27 cellular contexts compared by ENCODE assay signal in genomic region chr3:31278532-31278931, GRCh38.
"Had no signal": no experiment of that assay in that cellular context is flagged by ENCODE, and none has a peak within 500 bp of the region (broad histone marks: within the 10 kb centered on the region; RNA-seq: fewer than 3 reads in every experiment).

No MANE protein-coding gene starts in this region.

- H2AFZ ChIP-seq: hepatocyte, neural progenitor cell had no signal

- H3K9me3 Mint-ChIP-seq: central memory CD8-positive, alpha-beta T cell; mesothelial cell of epicardium; nephron; neural progenitor cell; type B pancreatic cell had no signal

- H3K4me2 ChIP-seq: hepatocyte, neural progenitor cell had no signal

- H3K27ac Mint-ChIP-seq: dendritic cell treated with granulocyte-macrophage colony-stimulating factor and Interleukin-4, amounts not matched to agents 40 ng/mL and 50 ng/mL, for 4 days; mesothelial cell of epicardium; naive B cell; nephron; neural progenitor cell; type B pancreatic cell had no signal

- H3K79me2 ChIP-seq: hepatocyte had no signal

- H3K27ac ChIP-seq: colonic mucosa, gastroesophageal sphincter, heart left ventricle, hepatocyte, neural progenitor cell, prostate gland, testis had no signal

- H3K36me3 Mint-ChIP-seq: mesothelial cell of epicardium, naive B cell, neural progenitor cell had no signal

- H3K4me1 ChIP-seq: colonic mucosa, neural progenitor cell, prostate gland, testis had no signal

- ATAC-seq: esophagus mucosa, gastroesophageal sphincter, heart left ventricle, left lobe of liver, mucosa of descending colon, right cardiac atrium had no signal

- H3K27me3 ChIP-seq: colonic mucosa, gastroesophageal sphincter, heart left ventricle, hepatocyte, neural progenitor cell, spleen, testis, tibial artery had no signal

- H3K9me3 ChIP-seq: colonic mucosa, gastroesophageal sphincter, heart left ventricle, mucosa of descending colon, prostate gland, spleen, testis, tibial artery had no signal

- H3K4me3 ChIP-seq: colonic mucosa, gastroesophageal sphincter, heart left ventricle, hepatocyte, lung, mucosa of descending colon, neural progenitor cell, prostate gland, skin epidermis, spleen, testis, tibial artery had no signal

- H3K27me3 Mint-ChIP-seq: central memory CD8-positive, alpha-beta T cell; dendritic cell treated with granulocyte-macrophage colony-stimulating factor and Interleukin-4, amounts not matched to agents 40 ng/mL and 50 ng/mL, for 4 days; type B pancreatic cell had no signal

- H3K36me3 ChIP-seq: colonic mucosa, gastroesophageal sphincter, heart left ventricle, neural progenitor cell, prostate gland, spleen, tibial artery had no signal

- H3K4me3 Mint-ChIP-seq: central memory CD8-positive, alpha-beta T cell; dendritic cell treated with granulocyte-macrophage colony-stimulating factor and Interleukin-4, amounts not matched to agents 40 ng/mL and 50 ng/mL, for 4 days; mesothelial cell of epicardium; naive B cell; nephron; neural progenitor cell; type B pancreatic cell had no signal

- DNase-seq: colonic mucosa; effector memory CD4-positive, alpha-beta T cell; foreskin fibroblast; heart left ventricle; kidney; mesenchymal stem cell; mucosa of descending colon; naive B cell; right cardiac atrium; spleen; stimulated activated naive CD4-positive, alpha-beta T cell; substantia nigra; testis; tibial artery had no signal

- H3K9ac ChIP-seq: neural progenitor cell had no signal

- H3K4me1 Mint-ChIP-seq: naive B cell, nephron, neural progenitor cell had no signal
